ENCODE assay signal across 1 cellular context in the genomic region with DNA sequence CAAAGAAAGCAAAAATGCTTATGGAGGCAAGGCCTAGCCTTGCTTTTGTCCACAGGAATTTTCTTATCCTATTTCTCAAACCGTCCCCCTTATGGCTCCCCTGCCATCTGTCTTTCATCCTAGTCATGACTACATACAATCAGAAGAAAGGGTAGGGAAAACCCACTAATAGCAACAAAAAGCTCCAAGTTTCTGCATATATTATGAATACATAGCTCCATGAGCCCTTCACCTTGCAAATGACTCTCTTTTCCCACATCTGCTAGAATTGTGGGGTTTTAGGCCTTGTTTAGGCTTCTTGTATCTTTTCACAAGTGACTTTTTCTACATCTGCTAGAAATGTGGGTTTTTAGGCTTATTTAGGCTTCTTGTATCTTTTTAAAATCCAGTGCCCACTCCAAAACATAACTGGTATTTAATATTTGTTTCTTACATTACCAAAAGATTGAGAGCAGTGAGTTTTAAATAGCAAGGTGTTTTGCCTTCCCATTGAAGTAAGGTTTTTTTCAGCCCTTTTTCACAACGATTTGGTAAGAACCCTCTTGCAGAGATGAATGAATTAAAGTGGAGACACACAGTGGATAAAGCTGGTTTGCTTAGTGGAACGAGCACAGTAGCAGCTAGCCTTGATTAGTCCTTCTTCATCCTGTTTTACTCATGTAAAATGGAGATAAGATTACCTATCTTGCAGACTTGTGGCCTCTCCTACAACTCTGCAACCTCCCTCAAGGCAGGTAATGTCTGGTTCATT.
TF ChIP-seq lines count a peak whose summit lies in the region.

No MANE protein-coding gene starts in this region.

TF ChIP-seq in K562, 482 proteins besides CTCF, POLR2A, EP300 and RAD21 (continued from another document and continues in another):
- TF ChIP-seq SAFB2 (IDR thresholded peaks at IDR 0.05; ENCODE audit: borderline replicate concordance, low read depth, low read length, severe bottlenecking) = no peak
- TF ChIP-seq ZNF77 (CRISPR knock-in tag; IDR thresholded peaks at IDR 0.05) = 0 out of 2 replicates have a peak, but pooled peaks have one; percentile 22
- TF ChIP-seq, protein P1, sequence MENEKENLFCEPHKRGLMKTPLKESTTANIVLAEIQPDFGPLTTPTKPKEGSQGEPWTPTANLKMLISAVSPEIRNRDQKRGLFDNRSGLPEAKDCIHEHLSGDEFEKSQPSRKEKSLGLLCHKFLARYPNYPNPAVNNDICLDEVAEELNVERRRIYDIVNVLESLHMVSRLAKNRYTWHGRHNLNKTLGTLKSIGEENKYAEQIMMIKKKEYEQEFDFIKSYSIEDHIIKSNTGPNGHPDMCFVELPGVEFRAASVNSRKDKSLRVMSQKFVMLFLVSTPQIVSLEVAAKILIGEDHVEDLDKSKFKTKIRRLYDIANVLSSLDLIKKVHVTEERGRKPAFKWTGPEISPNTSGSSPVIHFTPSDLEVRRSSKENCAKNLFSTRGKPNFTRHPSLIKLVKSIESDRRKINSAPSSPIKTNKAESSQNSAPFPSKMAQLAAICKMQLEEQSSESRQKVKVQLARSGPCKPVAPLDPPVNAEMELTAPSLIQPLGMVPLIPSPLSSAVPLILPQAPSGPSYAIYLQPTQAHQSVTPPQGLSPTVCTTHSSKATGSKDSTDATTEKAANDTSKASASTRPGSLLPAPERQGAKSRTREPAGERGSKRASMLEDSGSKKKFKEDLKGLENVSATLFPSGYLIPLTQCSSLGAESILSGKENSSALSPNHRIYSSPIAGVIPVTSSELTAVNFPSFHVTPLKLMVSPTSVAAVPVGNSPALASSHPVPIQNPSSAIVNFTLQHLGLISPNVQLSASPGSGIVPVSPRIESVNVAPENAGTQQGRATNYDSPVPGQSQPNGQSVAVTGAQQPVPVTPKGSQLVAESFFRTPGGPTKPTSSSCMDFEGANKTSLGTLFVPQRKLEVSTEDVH (IDR thresholded peaks at IDR 0.05; ENCODE audit: low read depth, partially characterized antibody) = peak; percentile 46
- 0 out of 2 replicates have a peak, but pooled peaks have one; percentile 59 for TF ChIP-seq ZFP30 (CRISPR knock-in tag; IDR thresholded peaks at IDR 0.05; ENCODE audit: borderline replicate concordance)
- TF ChIP-seq SAFB (IDR thresholded peaks at IDR 0.05; ENCODE audit: borderline replicate concordance, low read depth, low read length) = no peak
- TF ChIP-seq STAT5A (IDR thresholded peaks at IDR 0.05; ENCODE audit: borderline replicate concordance, low read length) = peak; percentile 41; the same call in 1 of the 2 replicates
- no peak for TF ChIP-seq SLC30A9 (CRISPR knock-in tag; IDR thresholded peaks at IDR 0.05)
- no peak for TF ChIP-seq FOXP1 (CRISPR knock-in tag; IDR thresholded peaks at IDR 0.05)
- TF ChIP-seq ARID1B (IDR thresholded peaks at IDR 0.05) = peak; percentile 67
- TF ChIP-seq KAT2B (IDR thresholded peaks at IDR 0.05; ENCODE audit: low read depth, low read length) = no peak
- TF ChIP-seq BRD4 (IDR thresholded peaks at IDR 0.05) = 0 out of 2 replicates have a peak, but pooled peaks have one; percentile 37
- TF ChIP-seq PHTF2 (CRISPR knock-in tag; IDR thresholded peaks at IDR 0.05) = 0 out of 2 replicates have a peak, but pooled peaks have one; percentile 18
- TF ChIP-seq, protein P2, sequence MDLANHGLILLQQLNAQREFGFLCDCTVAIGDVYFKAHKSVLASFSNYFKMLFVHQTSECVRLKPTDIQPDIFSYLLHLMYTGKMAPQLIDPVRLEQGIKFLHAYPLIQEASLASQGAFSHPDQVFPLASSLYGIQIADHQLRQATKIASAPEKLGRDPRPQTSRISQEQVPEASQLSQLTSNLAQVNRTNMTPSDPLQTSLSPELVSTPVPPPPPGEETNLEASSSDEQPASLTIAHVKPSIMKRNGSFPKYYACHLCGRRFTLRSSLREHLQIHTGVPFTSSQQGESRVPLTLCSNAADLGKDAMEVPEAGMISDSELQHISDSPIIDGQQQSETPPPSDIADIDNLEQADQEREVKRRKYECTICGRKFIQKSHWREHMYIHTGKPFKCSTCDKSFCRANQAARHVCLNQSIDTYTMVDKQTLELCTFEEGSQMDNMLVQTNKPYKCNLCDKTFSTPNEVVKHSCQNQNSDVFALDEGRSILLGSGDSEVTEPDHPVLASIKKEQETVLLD (IDR thresholded peaks at IDR 0.05) = no peak
- TF ChIP-seq, protein P3, sequence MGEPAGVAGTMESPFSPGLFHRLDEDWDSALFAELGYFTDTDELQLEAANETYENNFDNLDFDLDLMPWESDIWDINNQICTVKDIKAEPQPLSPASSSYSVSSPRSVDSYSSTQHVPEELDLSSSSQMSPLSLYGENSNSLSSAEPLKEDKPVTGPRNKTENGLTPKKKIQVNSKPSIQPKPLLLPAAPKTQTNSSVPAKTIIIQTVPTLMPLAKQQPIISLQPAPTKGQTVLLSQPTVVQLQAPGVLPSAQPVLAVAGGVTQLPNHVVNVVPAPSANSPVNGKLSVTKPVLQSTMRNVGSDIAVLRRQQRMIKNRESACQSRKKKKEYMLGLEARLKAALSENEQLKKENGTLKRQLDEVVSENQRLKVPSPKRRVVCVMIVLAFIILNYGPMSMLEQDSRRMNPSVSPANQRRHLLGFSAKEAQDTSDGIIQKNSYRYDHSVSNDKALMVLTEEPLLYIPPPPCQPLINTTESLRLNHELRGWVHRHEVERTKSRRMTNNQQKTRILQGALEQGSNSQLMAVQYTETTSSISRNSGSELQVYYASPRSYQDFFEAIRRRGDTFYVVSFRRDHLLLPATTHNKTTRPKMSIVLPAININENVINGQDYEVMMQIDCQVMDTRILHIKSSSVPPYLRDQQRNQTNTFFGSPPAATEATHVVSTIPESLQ (CRISPR knock-in tag; IDR thresholded peaks at IDR 0.05) = no peak
- peak; percentile 47 for TF ChIP-seq TEAD4 (IDR thresholded peaks at IDR 0.05; ENCODE audit: low read length)
- TF ChIP-seq TEAD4 (CRISPR knock-in tag; IDR thresholded peaks at IDR 0.05; ENCODE audit: borderline replicate concordance) = no peak
- TF ChIP-seq CBFA2T3 (IDR thresholded peaks at IDR 0.05) = peak; percentile 73
- TF ChIP-seq, protein P4, sequence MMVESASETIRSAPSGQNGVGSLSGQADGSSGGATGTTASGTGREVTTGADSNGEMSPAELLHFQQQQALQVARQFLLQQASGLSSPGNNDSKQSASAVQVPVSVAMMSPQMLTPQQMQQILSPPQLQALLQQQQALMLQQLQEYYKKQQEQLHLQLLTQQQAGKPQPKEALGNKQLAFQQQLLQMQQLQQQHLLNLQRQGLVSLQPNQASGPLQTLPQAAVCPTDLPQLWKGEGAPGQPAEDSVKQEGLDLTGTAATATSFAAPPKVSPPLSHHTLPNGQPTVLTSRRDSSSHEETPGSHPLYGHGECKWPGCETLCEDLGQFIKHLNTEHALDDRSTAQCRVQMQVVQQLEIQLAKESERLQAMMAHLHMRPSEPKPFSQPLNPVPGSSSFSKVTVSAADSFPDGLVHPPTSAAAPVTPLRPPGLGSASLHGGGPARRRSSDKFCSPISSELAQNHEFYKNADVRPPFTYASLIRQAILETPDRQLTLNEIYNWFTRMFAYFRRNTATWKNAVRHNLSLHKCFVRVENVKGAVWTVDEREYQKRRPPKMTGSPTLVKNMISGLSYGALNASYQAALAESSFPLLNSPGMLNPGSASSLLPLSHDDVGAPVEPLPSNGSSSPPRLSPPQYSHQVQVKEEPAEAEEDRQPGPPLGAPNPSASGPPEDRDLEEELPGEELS (CRISPR knock-in tag; IDR thresholded peaks at IDR 0.05; ENCODE audit: borderline replicate concordance) = no peak
- TF ChIP-seq NFIC (IDR thresholded peaks at IDR 0.05) = 0 out of 2 replicates have a peak, but pooled peaks have one; percentile 7
- no peak for TF ChIP-seq HDAC2 (IDR thresholded peaks at IDR 0.05)
- TF ChIP-seq, protein P5, sequence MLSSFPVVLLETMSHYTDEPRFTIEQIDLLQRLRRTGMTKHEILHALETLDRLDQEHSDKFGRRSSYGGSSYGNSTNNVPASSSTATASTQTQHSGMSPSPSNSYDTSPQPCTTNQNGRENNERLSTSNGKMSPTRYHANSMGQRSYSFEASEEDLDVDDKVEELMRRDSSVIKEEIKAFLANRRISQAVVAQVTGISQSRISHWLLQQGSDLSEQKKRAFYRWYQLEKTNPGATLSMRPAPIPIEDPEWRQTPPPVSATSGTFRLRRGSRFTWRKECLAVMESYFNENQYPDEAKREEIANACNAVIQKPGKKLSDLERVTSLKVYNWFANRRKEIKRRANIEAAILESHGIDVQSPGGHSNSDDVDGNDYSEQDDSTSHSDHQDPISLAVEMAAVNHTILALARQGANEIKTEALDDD (IDR thresholded peaks at IDR 0.05) = peak; percentile 90
- TF ChIP-seq, protein P6, sequence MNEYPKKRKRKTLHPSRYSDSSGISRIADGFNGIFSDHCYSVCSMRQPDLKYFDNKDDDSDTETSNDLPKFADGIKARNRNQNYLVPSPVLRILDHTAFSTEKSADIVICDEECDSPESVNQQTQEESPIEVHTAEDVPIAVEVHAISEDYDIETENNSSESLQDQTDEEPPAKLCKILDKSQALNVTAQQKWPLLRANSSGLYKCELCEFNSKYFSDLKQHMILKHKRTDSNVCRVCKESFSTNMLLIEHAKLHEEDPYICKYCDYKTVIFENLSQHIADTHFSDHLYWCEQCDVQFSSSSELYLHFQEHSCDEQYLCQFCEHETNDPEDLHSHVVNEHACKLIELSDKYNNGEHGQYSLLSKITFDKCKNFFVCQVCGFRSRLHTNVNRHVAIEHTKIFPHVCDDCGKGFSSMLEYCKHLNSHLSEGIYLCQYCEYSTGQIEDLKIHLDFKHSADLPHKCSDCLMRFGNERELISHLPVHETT (CRISPR knock-in tag; conservative IDR thresholded peaks at IDR 0.05 in 1 of 2, IDR thresholded peaks at IDR 0.05 in 1 of 2) = 0 out of 4 replicates have a peak, but pooled peaks of 1 of the 2 experiments have one; percentile 18
- TF ChIP-seq CCAR2 (IDR thresholded peaks at IDR 0.05; ENCODE audit: low read depth, low read length) = no peak
- TF ChIP-seq POLR2B (IDR thresholded peaks at IDR 0.05; ENCODE audit: low read depth, partially characterized antibody) = peak; percentile 64
- TF ChIP-seq ZNF75A (CRISPR knock-in tag; IDR thresholded peaks at IDR 0.05) = 0 out of 2 replicates have a peak, but pooled peaks have one; percentile 54
- TF ChIP-seq KLF6 (CRISPR knock-in tag; IDR thresholded peaks at IDR 0.05; ENCODE audit: borderline replicate concordance) = no peak
- TF ChIP-seq SMARCA4 (IDR thresholded peaks at IDR 0.05) = 0 out of 2 replicates have a peak, but pooled peaks have one; percentile 39
- no peak for TF ChIP-seq FIP1L1 (IDR thresholded peaks at IDR 0.05; ENCODE audit: low read depth, low read length, poor library complexity, severe bottlenecking)
- TF ChIP-seq, protein P7, sequence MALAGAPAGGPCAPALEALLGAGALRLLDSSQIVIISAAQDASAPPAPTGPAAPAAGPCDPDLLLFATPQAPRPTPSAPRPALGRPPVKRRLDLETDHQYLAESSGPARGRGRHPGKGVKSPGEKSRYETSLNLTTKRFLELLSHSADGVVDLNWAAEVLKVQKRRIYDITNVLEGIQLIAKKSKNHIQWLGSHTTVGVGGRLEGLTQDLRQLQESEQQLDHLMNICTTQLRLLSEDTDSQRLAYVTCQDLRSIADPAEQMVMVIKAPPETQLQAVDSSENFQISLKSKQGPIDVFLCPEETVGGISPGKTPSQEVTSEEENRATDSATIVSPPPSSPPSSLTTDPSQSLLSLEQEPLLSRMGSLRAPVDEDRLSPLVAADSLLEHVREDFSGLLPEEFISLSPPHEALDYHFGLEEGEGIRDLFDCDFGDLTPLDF (CRISPR knock-in tag; IDR thresholded peaks at IDR 0.05) = no peak
- TF ChIP-seq IFI16 (CRISPR knock-in tag; IDR thresholded peaks at IDR 0.05) = no peak
- peak; percentile 65 for TF ChIP-seq POLR2AphosphoS5 (IDR thresholded peaks at IDR 0.05; ENCODE audit: control insufficient read depth, insufficient read depth, low read depth, low read length)
- TF ChIP-seq HOXB6 (CRISPR knock-in tag; IDR thresholded peaks at IDR 0.05; ENCODE audit: borderline replicate concordance) = no peak
- TF ChIP-seq EGR1 (conservative IDR thresholded peaks at IDR 0.05) = no peak
- no peak for TF ChIP-seq NCOA1 (IDR thresholded peaks at IDR 0.05; ENCODE audit: low read depth)
- no peak for TF ChIP-seq ELF2 (CRISPR knock-in tag; IDR thresholded peaks at IDR 0.05)
- TF ChIP-seq, protein P8, sequence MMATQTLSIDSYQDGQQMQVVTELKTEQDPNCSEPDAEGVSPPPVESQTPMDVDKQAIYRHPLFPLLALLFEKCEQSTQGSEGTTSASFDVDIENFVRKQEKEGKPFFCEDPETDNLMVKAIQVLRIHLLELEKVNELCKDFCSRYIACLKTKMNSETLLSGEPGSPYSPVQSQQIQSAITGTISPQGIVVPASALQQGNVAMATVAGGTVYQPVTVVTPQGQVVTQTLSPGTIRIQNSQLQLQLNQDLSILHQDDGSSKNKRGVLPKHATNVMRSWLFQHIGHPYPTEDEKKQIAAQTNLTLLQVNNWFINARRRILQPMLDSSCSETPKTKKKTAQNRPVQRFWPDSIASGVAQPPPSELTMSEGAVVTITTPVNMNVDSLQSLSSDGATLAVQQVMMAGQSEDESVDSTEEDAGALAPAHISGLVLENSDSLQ (IDR thresholded peaks at IDR 0.05) = no peak
- 0 out of 4 replicates have a peak, but pooled peaks of 1 of the 2 experiments have one; percentile 17 for TF ChIP-seq TBL1XR1 (IDR thresholded peaks at IDR 0.05; ENCODE audit: low read length in 2 of 2)
- peak; percentile 43; the same call in 1 of the 2 replicates for TF ChIP-seq CTBP1 (IDR thresholded peaks at IDR 0.05; ENCODE audit: borderline replicate concordance)
- TF ChIP-seq, protein P9, sequence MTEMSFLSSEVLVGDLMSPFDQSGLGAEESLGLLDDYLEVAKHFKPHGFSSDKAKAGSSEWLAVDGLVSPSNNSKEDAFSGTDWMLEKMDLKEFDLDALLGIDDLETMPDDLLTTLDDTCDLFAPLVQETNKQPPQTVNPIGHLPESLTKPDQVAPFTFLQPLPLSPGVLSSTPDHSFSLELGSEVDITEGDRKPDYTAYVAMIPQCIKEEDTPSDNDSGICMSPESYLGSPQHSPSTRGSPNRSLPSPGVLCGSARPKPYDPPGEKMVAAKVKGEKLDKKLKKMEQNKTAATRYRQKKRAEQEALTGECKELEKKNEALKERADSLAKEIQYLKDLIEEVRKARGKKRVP (CRISPR knock-in tag; IDR thresholded peaks at IDR 0.05) = no peak
- 0 out of 2 replicates have a peak, but pooled peaks have one; percentile 8 for TF ChIP-seq CREM (IDR thresholded peaks at IDR 0.05; ENCODE audit: low read depth)
- TF ChIP-seq ZNF551 (CRISPR knock-in tag; IDR thresholded peaks at IDR 0.05) = 0 out of 2 replicates have a peak, but pooled peaks have one; percentile 55
- TF ChIP-seq SOX6 (IDR thresholded peaks at IDR 0.05) = peak; percentile 22; the same call in 1 of the 2 replicates
- peak; percentile 21; the same call in 1 of the 2 replicates for TF ChIP-seq CBFA2T2 (conservative IDR thresholded peaks at IDR 0.05)
- TF ChIP-seq, protein P10, sequence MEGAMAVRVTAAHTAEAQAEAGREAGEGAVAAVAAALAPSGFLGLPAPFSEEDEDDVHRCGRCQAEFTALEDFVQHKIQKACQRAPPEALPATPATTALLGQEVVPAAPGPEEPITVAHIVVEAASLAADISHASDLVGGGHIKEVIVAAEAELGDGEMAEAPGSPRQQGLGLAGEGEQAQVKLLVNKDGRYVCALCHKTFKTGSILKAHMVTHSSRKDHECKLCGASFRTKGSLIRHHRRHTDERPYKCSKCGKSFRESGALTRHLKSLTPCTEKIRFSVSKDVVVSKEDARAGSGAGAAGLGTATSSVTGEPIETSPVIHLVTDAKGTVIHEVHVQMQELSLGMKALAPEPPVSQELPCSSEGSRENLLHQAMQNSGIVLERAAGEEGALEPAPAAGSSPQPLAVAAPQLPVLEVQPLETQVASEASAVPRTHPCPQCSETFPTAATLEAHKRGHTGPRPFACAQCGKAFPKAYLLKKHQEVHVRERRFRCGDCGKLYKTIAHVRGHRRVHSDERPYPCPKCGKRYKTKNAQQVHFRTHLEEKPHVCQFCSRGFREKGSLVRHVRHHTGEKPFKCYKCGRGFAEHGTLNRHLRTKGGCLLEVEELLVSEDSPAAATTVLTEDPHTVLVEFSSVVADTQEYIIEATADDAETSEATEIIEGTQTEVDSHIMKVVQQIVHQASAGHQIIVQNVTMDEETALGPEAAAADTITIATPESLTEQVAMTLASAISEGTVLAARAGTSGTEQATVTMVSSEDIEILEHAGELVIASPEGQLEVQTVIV (CRISPR knock-in tag; IDR thresholded peaks at IDR 0.05; ENCODE audit: borderline replicate concordance) = no peak
